19 cellular contexts compared by ENCODE assay signal in genomic region chr2:238668426-238668825, GRCh38.
A peak's percentile ranks its signal among the peaks of the same experiment; 100 is the strongest.
DNase-seq lines count a peak whose midpoint lies in the region; ATAC-seq and TF ChIP-seq lines count a peak whose summit lies in the region.
"Had no signal": no experiment of that assay in that cellular context is flagged by ENCODE, and none has a peak within 500 bp of the region (broad histone marks: within the 10 kb centered on the region; RNA-seq: fewer than 3 reads in every experiment).

No MANE protein-coding gene starts in this region.

- peaks cover 14% of the 10 kb centered on the region for H3K4me1 Mint-ChIP-seq in activated T-helper 1 cell treated with anti-CD3 and anti-CD28 coated beads, Interleukin-12 subunit alpha, Interleukin-12 subunit beta, Interleukin-2, Interleukin-4 antibody, amounts not matched to agents 30 ng/mL and 10 ng/mL and 1 ng/mL, durations not matched to agents 14 hours and 24 hours and 36 hours (ENCODE audit: low read depth)
- H3K4me1 Mint-ChIP-seq: CD4-positive, CD25-positive, alpha-beta regulatory T cell; CD8-positive, alpha-beta memory T cell; GM23338 had no signal

- H3K27ac ChIP-seq in esophagus muscularis mucosa (replicated peaks in 1 of 4) (no peak overlapping the region), skin epidermis (peak overlapping the region in 12 of 21 experiments; percentile 17 to 73 (median 52))
- H3K27ac ChIP-seq: HL-60 had no signal

- H3K27ac Mint-ChIP-seq in activated T-helper 1 cell treated with anti-CD3 and anti-CD28 coated beads, Interleukin-12 subunit alpha, Interleukin-12 subunit beta, Interleukin-2, Interleukin-4 antibody, amounts not matched to agents 30 ng/mL and 10 ng/mL and 1 ng/mL, durations not matched to agents 14 hours and 24 hours and 36 hours = no peak overlapping the region
- H3K27ac Mint-ChIP-seq: CD4-positive, CD25-positive, alpha-beta regulatory T cell; CD8-positive, alpha-beta memory T cell; GM23338 had no signal

- intact Hi-C loops in esophagus muscularis mucosa (cut with DNase I) = loop anchor here (5.0 kb wide), 1 partner anchor 344 kb away; no protein-coding TSS in a partner anchor
- intact Hi-C loops in activated T-helper 1 cell treated with anti-CD3 and anti-CD28 coated beads, Interleukin-12 subunit alpha, Interleukin-12 subunit beta, Interleukin-2, Interleukin-4 antibody, amounts not matched to agents 30 ng/mL and 10 ng/mL and 1 ng/mL, durations not matched to agents 14 hours and 24 hours and 36 hours (cut with micrococcal nuclease) = no loop called here

- H3K36me3 Mint-ChIP-seq in activated T-helper 1 cell treated with anti-CD3 and anti-CD28 coated beads, Interleukin-12 subunit alpha, Interleukin-12 subunit beta, Interleukin-2, Interleukin-4 antibody, amounts not matched to agents 30 ng/mL and 10 ng/mL and 1 ng/mL, durations not matched to agents 14 hours and 24 hours and 36 hours (ENCODE audit: low read depth) = peaks cover 1% of the 10 kb centered on the region
- H3K36me3 Mint-ChIP-seq: CD4-positive, CD25-positive, alpha-beta regulatory T cell had no signal

- DNase-seq in activated CD8-positive, alpha-beta memory T cell treated with anti-CD3 and anti-CD28 coated beads, Interleukin-2, amount 50 U/mL, for 48 hours = peak; percentile 12
- no peak for DNase-seq in activated CD8-positive, alpha-beta memory T cell treated with anti-CD3 and anti-CD28 coated beads, Interleukin-2, amount 50 U/mL, for 4 hours
- DNase-seq in esophagus muscularis mucosa (ENCODE audit: extremely low spot score) = peak; percentile 78
- DNase-seq in activated T-helper 1 cell treated with anti-CD3 and anti-CD28 coated beads, Interleukin-12 subunit alpha, Interleukin-12 subunit beta, Interleukin-2, Interleukin-4 antibody, amounts not matched to agents 30 ng/mL and 10 ng/mL and 1 ng/mL, durations not matched to agents 14 hours and 24 hours and 36 hours (ENCODE audit: low spot score) = no peak
- DNase-seq: ACHN; BE2C; C1 segment of cervical spinal cord; CD4-positive, CD25-positive, alpha-beta regulatory T cell; CD8-positive, alpha-beta memory T cell; COR-L47; DMS 273 treated with DMSO at 0.1 percent for 48 hours; DMS53; DND-41; EL had no signal

- H3K4me3 Mint-ChIP-seq in activated T-helper 1 cell treated with anti-CD3 and anti-CD28 coated beads, Interleukin-12 subunit alpha, Interleukin-12 subunit beta, Interleukin-2, Interleukin-4 antibody, amounts not matched to agents 30 ng/mL and 10 ng/mL and 1 ng/mL, durations not matched to agents 14 hours and 24 hours and 36 hours = no peak overlapping the region
- H3K4me3 Mint-ChIP-seq: CD4-positive, CD25-positive, alpha-beta regulatory T cell; CD8-positive, alpha-beta memory T cell; GM23338 had no signal

- no peak for TF ChIP-seq EP300 in esophagus muscularis mucosa (IDR thresholded peaks at IDR 0.05)

- no peaks in the 10 kb centered on the region for H3K27me3 ChIP-seq in esophagus muscularis mucosa

- ATAC-seq in GM21529 (IDR thresholded peaks at IDR 0.05; ENCODE audit: unreplicated experiment) = no peak
- ATAC-seq: GM12878, GM23338 had no signal

- H3K4me3 ChIP-seq in esophagus muscularis mucosa = no peak overlapping the region
- H3K4me3 ChIP-seq in skin epidermis = no peak overlapping the region
- H3K4me3 ChIP-seq: GM12878, GM23338 had no signal

- no peak for TF ChIP-seq POLR2A in esophagus muscularis mucosa (IDR thresholded peaks at IDR 0.05; ENCODE audit: low read depth)

- TF ChIP-seq CTCF in esophagus muscularis mucosa (IDR thresholded peaks at IDR 0.05) = no peak

- H3K36me3 ChIP-seq in esophagus muscularis mucosa = no peaks in the 10 kb centered on the region
- H3K36me3 ChIP-seq: BE2C had no signal

- no peaks in the 10 kb centered on the region for H3K4me1 ChIP-seq in esophagus muscularis mucosa
- H3K4me1 ChIP-seq: BE2C had no signal

- peaks cover 15% of the 10 kb centered on the region for H3K9me3 Mint-ChIP-seq in activated T-helper 1 cell treated with anti-CD3 and anti-CD28 coated beads, Interleukin-12 subunit alpha, Interleukin-12 subunit beta, Interleukin-2, Interleukin-4 antibody, amounts not matched to agents 30 ng/mL and 10 ng/mL and 1 ng/mL, durations not matched to agents 14 hours and 24 hours and 36 hours

- H3K27me3 Mint-ChIP-seq in activated T-helper 1 cell treated with anti-CD3 and anti-CD28 coated beads, Interleukin-12 subunit alpha, Interleukin-12 subunit beta, Interleukin-2, Interleukin-4 antibody, amounts not matched to agents 30 ng/mL and 10 ng/mL and 1 ng/mL, durations not matched to agents 14 hours and 24 hours and 36 hours (ENCODE audit: insufficient read depth) = peaks cover 4% of the 10 kb centered on the region

- peaks cover 0 to 14% (median 2%) of the 10 kb centered on the region in 4 donors for H3K9me3 ChIP-seq in esophagus muscularis mucosa
- H3K9me3 ChIP-seq: BE2C had no signal

- WGBS in esophagus muscularis mucosa = 86% methylated on average over 1 of the region's 1 CpG

Comparison
In these comparisons a context has a peak if more than half of its experiments do, and no peak if none do; other contexts are left out.
1. DNase-seq: peak in activated CD8-positive, alpha-beta memory T cell treated with anti-CD3 and anti-CD28 coated beads, Interleukin-2, amount 50 U/mL, for 48 hours (single experiment) and esophagus muscularis mucosa (single experiment); none in activated CD8-positive, alpha-beta memory T cell treated with anti-CD3 and anti-CD28 coated beads, Interleukin-2, amount 50 U/mL, for 4 hours (single experiment) and activated T-helper 1 cell treated with anti-CD3 and anti-CD28 coated beads, Interleukin-12 subunit alpha, Interleukin-12 subunit beta, Interleukin-2, Interleukin-4 antibody, amounts not matched to agents 30 ng/mL and 10 ng/mL and 1 ng/mL, durations not matched to agents 14 hours and 24 hours and 36 hours (single experiment).
2. H3K27ac ChIP-seq: peak in skin epidermis (12 of 21); none in esophagus muscularis mucosa (0 of 4).